12 cellular contexts compared by ENCODE assay signal in the genomic region with DNA sequence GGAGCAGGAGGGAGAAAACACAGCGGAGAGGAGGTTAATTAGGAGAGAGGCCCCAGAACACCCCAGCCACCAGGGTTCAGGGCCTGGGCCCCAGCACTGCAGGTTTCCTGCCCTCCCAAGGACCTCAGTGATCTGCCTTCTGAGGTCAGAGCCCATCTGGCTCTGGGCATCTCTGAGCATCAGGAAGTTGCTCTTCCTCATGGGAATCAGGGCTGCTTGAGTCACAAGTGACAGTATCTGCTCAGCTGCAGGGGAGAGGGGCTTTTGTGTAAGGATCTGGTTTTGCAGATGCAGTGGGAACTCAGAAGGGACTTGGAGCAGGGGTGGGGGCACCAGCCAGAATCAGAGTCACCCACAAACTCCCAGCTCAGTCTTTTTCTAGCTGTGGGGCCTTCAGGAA.
DNase-seq lines count a peak whose midpoint lies in the region; ATAC-seq and TF ChIP-seq lines count a peak whose summit lies in the region.
"Had no signal": no experiment of that assay in that cellular context is flagged by ENCODE, and none has a peak within 500 bp of the region (broad histone marks: within the 10 kb centered on the region; RNA-seq: fewer than 3 reads in every experiment).

No MANE protein-coding gene starts in this region.

- no peaks in the 10 kb centered on the region for H3K36me3 Mint-ChIP-seq in HFFc6 (ENCODE audit: low read depth)

- TF ChIP-seq CTCF in HFFc6 (IDR thresholded peaks at IDR 0.05) (no peak), ascending aorta (IDR thresholded peaks at IDR 0.05) (no peak)

- no peaks in the 10 kb centered on the region for H3K9me3 ChIP-seq in ascending aorta
- H3K9me3 ChIP-seq: pancreas, suprapubic skin had no signal

- intact Hi-C loops in ascending aorta (cut with DNase I), result loop anchor here (2.0 to 10.0 kb wide), 3 partner anchors 472 to 1009 kb away; partner anchors contain the start of genes PTPRU and TMEM200B

- H3K4me3 ChIP-seq in ascending aorta, result no peak overlapping the region
- H3K4me3 ChIP-seq: pancreas, suprapubic skin had no signal

- H3K4me3 Mint-ChIP-seq in HFFc6, result peak overlapping the region; percentile 65
- H3K4me3 Mint-ChIP-seq: activated naive CD8-positive, alpha-beta T cell treated with anti-CD3 and anti-CD28 coated beads, Interleukin-2, amount 50 U/mL, for 24 hours had no signal

- peak overlapping the region; percentile 87 for H3K27ac ChIP-seq in ascending aorta
- H3K27ac ChIP-seq: pancreas, suprapubic skin had no signal

- no peak for ATAC-seq in HG02852 (IDR thresholded peaks at IDR 0.05; ENCODE audit: unreplicated experiment)
- ATAC-seq: activated naive CD8-positive, alpha-beta T cell treated with anti-CD3 and anti-CD28 coated beads, Interleukin-2, amount 50 U/mL, for 24 hours had no signal

- peaks cover 22 to 33% of the 10 kb centered on the region in 2 donors for H3K4me1 ChIP-seq in ascending aorta
- H3K4me1 ChIP-seq: pancreas had no signal

- no peaks in the 10 kb centered on the region for H3K9me3 Mint-ChIP-seq in HFFc6
- H3K9me3 Mint-ChIP-seq: activated naive CD8-positive, alpha-beta T cell treated with anti-CD3 and anti-CD28 coated beads, Interleukin-2, amount 50 U/mL, for 24 hours had no signal

- H3K4me1 Mint-ChIP-seq in HFFc6 (ENCODE audit: low read depth), result peaks cover 50% of the 10 kb centered on the region

- peaks cover 7% of the 10 kb centered on the region; the same call in 1 of the 2 replicates for H3K27me3 Mint-ChIP-seq in HFFc6 (ENCODE audit: insufficient read depth)

- H3K27ac Mint-ChIP-seq in HFFc6, result peak overlapping the region; percentile 97
- H3K27ac Mint-ChIP-seq: activated naive CD8-positive, alpha-beta T cell treated with anti-CD3 and anti-CD28 coated beads, Interleukin-2, amount 50 U/mL, for 24 hours had no signal

- peak; percentile 26 for DNase-seq in NCI-H2107 treated with DMSO at 0.1 percent for 48 hours (lab: John Stamatoyannopoulos, UW; ENCODE audit: unreplicated experiment)
- DNase-seq in NCI-H2107 (lab: John Stamatoyannopoulos, UW), result no peak
- no peak for DNase-seq in HFFc6
- no peak for DNase-seq in ascending aorta (ENCODE audit: low spot score in 2 of 2)
- DNase-seq in myocyte (ENCODE audit: low read depth), result peak; percentile 20
- no peak for DNase-seq in stimulated activated CD4-positive, alpha-beta T cell treated with anti-CD3 and anti-CD28 coated beads, Interleukin-1b, Interleukin-23, amount 100 ng/mL, for 48 hours
- DNase-seq in NCI-H2029 (lab: John Stamatoyannopoulos, UW), result no peak
- DNase-seq: activated naive CD8-positive, alpha-beta T cell treated with anti-CD3 and anti-CD28 coated beads, Interleukin-2, amount 50 U/mL, for 24 hours; AML-193; pancreas had no signal

- H3K36me3 ChIP-seq in ascending aorta, result no peaks in the 10 kb centered on the region
- H3K36me3 ChIP-seq: pancreas, suprapubic skin had no signal

- no peaks in the 10 kb centered on the region for H3K27me3 ChIP-seq in ascending aorta
- H3K27me3 ChIP-seq: pancreas had no signal

Comparison
In these comparisons a context has a peak if more than half of its experiments do, and no peak if none do; other contexts are left out.
1. DNase-seq: peak in NCI-H2107 treated with DMSO at 0.1 percent for 48 hours (single experiment) and myocyte (single experiment); none in NCI-H2107 (single experiment), HFFc6 (single experiment), ascending aorta (0 of 2), stimulated activated CD4-positive, alpha-beta T cell treated with anti-CD3 and anti-CD28 coated beads, Interleukin-1b, Interleukin-23, amount 100 ng/mL, for 48 hours (single experiment) and NCI-H2029 (single experiment).